Comparison of ENCODE assay signal across 8 cellular contexts in the genomic region with DNA sequence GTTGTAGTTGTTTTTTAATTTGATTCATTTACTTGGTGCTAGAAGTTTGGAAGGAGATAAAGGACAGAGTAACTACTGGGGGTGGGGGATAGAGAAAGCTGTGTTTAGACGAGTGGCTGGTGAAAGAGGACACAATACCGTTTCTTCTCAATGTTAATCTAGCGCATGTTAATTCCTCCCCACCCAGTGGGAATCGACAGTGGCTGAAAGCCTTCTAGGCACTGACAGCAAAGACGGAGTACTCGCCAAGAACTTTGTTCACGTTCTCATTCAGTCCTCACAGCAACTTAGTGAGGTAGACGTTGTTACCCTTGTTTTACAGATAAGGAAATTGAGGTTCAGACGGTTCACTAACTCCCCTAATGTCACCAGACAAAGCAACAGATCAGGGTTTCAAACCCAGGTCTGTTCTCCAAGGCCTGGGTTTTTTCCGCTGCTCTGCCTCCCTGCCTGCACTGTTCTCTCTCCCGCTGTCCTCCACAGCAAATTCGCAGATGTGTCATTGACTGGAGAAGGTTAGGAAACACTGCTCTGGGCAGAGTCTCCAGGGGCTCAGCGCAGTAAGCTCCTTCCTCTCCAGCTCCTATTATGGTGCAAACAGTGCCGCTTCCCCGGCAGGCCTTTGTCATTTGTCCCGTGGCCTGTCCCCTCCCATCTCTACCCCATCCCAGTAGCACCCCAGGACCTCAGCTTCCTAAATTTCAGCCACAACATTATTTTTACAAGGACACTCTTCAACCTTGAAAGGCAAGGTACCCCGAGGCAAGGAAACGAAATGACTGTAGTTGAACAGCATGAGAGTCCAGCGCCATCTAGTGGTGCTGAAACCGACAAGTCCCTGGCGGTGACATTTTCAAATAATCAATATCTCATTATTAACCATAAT. TPM values are rescaled to one million over a fixed set of nuclear protein-coding genes. Genes with fewer than 3 reads are reported as not detected.
DNase-seq lines count a peak whose midpoint lies in the region; ATAC-seq and TF ChIP-seq lines count a peak whose summit lies in the region.

No MANE protein-coding gene starts in this region.

- H3K27me3 ChIP-seq in BE2C (no peaks in the 10 kb centered on the region), HAP-1 (ENCODE audit: low read depth) (no peaks in the 10 kb centered on the region)

- TF ChIP-seq CTCF in BE2C (IDR thresholded peaks at IDR 0.05; ENCODE audit: low read depth, low read length), result peak; percentile 98

- H3K4me3 ChIP-seq in BE2C (ENCODE audit: low read depth, low read length), result peak overlapping the region; percentile 71
- H3K4me3 ChIP-seq in HAP-1, result peak overlapping the region; percentile 12

- in situ Hi-C loops in HAP-1 (cut with MboI; ENCODE audit: low sequenced_read_pairs), result loop anchor here (10.0 kb wide), 1 partner anchor 708 kb away; no protein-coding TSS in a partner anchor

- H3K9me3 ChIP-seq in BE2C, result no peaks in the 10 kb centered on the region
- H3K9me3 ChIP-seq in HAP-1, result no peaks in the 10 kb centered on the region

- DNase-seq in BE2C (peak; percentile 85), HAP-1 (ENCODE audit: low spot score in 2 of 2) (peak; percentile 73 to 87), NCI-H460 (ENCODE audit: extremely low read depth, low read depth) (peak; percentile 49), dermis blood vessel endothelial cell (peak; percentile 83), left lobe of liver (ENCODE audit: low spot score) (peak; percentile 65)
- DNase-seq in activated CD4-positive, alpha-beta T cell treated with anti-CD3 and anti-CD28 coated beads for 48 hours, result peak; percentile 80
- peak; percentile 64 for DNase-seq in stimulated activated CD4-positive, alpha-beta T cell treated with anti-CD3 and anti-CD28 coated beads, Interleukin-1b, Interleukin-23, amount 100 ng/mL, for 48 hours

- ATAC-seq in left lobe of liver, result peak; percentile 89
- ATAC-seq in HG03521 (IDR thresholded peaks at IDR 0.05; ENCODE audit: unreplicated experiment), result no peak

- H3K4me1 ChIP-seq in BE2C (peaks cover 13% of the 10 kb centered on the region), HAP-1 (peaks cover 6% of the 10 kb centered on the region)

- H3K36me3 ChIP-seq in BE2C, result no peaks in the 10 kb centered on the region
- H3K36me3 ChIP-seq in HAP-1 (replicated peaks), result no peaks in the 10 kb centered on the region

RNA-seq across cellular contexts. Expression of a gene that starts 16.9 kb away (rescaled TPM):
- polyA plus RNA-seq in BE2C (2012; ENCODE audit: insufficient read depth, insufficient read length, low read depth), result 156 TPM
- total RNA-seq in NCI-H460 (2014; rRNA removed; shearing (Covaris generic)), result 58.9 and 70.3 TPM in 2 replicates
- polyA plus RNA-seq in NCI-H460 (2014; cell fraction: nucleus; rRNA removed), result 43.9 and 45.9 TPM in 2 replicates
- total RNA-seq in dermis blood vessel endothelial cell (25.4 and 25.9 TPM in 2 replicates), left lobe of liver (13.1 TPM)
